19 cellular contexts compared by ENCODE assay signal in genomic region chr3:181725830-181726229, GRCh38. TPM values are rescaled to one million over a fixed set of nuclear protein-coding genes. Genes with fewer than 3 reads are reported as not detected.
DNase-seq lines count a peak whose midpoint lies in the region; ATAC-seq and TF ChIP-seq lines count a peak whose summit lies in the region.
"Had no signal": no experiment of that assay in that cellular context is flagged by ENCODE, and none has a peak within 500 bp of the region (broad histone marks: within the 10 kb centered on the region; RNA-seq: fewer than 3 reads in every experiment).

No MANE protein-coding gene starts in this region.

- no peak for TF ChIP-seq CTCF in GM10266 (IDR thresholded peaks at IDR 0.05; ENCODE audit: control insufficient read depth, insufficient read depth, low read depth, missing control alignments)
- TF ChIP-seq CTCF in brain (conservative IDR thresholded peaks at IDR 0.05), result no peak

- peaks cover 93% of the 10 kb centered on the region for H3K4me1 Mint-ChIP-seq in brain

- H3K4me3 Mint-ChIP-seq in brain, result peak overlapping the region in 3 of 5 experiments; percentile 87 to 89 (median 87)
- H3K4me3 Mint-ChIP-seq: activated CD8-positive, alpha-beta memory T cell treated with anti-CD3 and anti-CD28 coated beads, Interleukin-2, amount 10 ng/mL, durations not matched to agents 7 days and 5 days had no signal

- peak overlapping the region in 4 of 5 experiments; percentile 93 to 99 (median 98) for H3K27ac Mint-ChIP-seq in brain

- no peak for ATAC-seq in HG03039 (IDR thresholded peaks at IDR 0.05; ENCODE audit: unreplicated experiment)
- ATAC-seq: activated CD8-positive, alpha-beta memory T cell treated with anti-CD3 and anti-CD28 coated beads, Interleukin-2, amount 10 ng/mL, durations not matched to agents 7 days and 5 days; K562 had no signal

- H3K36me3 ChIP-seq in iPS-15b (ENCODE audit: control insufficient read depth, insufficient read depth, low read length), result no peaks in the 10 kb centered on the region
- H3K36me3 ChIP-seq: right lobe of liver had no signal

- peaks cover 81% of the 10 kb centered on the region for H3K27me3 Mint-ChIP-seq in brain

- peaks cover 58% of the 10 kb centered on the region for H3K4me1 ChIP-seq in iPS-15b (ENCODE audit: control insufficient read depth, insufficient read depth, low read length)

- no peak overlapping the region for H3K9ac ChIP-seq in iPS-15b (ENCODE audit: low read depth, low read length)

- H3K27me3 ChIP-seq in iPS-15b (ENCODE audit: control insufficient read depth, insufficient read depth, low read length), result peaks cover 40% of the 10 kb centered on the region

- DNase-seq in GM10266 (ENCODE audit: extremely low spot score) (peak; percentile 27), pons (ENCODE audit: low spot score) (peak; percentile 73), RPMI8226 (no peak)
- DNase-seq in stimulated activated CD4-positive, alpha-beta T cell treated with anti-CD3 and anti-CD28 coated beads, Interleukin-4, amount 100 ng/mL, for 4 hours, result no peak
- DNase-seq in central memory CD4-positive, alpha-beta T cell, result no peak
- DNase-seq: activated CD8-positive, alpha-beta memory T cell treated with anti-CD3 and anti-CD28 coated beads, Interleukin-2, amount 10 ng/mL, durations not matched to agents 7 days and 5 days; activated gamma-delta T cell treated with Interleukin-2 at 50 U/mL for 16 hours; aorta; NCI-H2081 treated with DMSO at 0.1 percent for 48 hours; NCI-H524 treated with DMSO at 0.1 percent for 48 hours; right lobe of liver; SHP77 treated with DMSO at 0.1 percent for 48 hours; stimulated activated CD4-positive, alpha-beta T cell treated with anti-CD3 and anti-CD28 coated beads, Interleukin-2, amount 100 ng/mL, for 24 hours had no signal

- peak overlapping the region; percentile 71 for H3K4me3 ChIP-seq in iPS-15b (ENCODE audit: low read depth, low read length)
- H3K4me3 ChIP-seq: K562 had no signal

- no peaks in the 10 kb centered on the region for H3K36me3 Mint-ChIP-seq in brain

- no peaks in the 10 kb centered on the region for H3K9me3 ChIP-seq in iPS-15b (ENCODE audit: control insufficient read depth, insufficient read depth, low read length)
- H3K9me3 ChIP-seq: right lobe of liver had no signal

- peaks cover 0 to 6% (median 0%) of the 10 kb centered on the region in 5 experiments for H3K9me3 Mint-ChIP-seq in brain

RNA-seq across cellular contexts. Expression of gene SOX2, which starts 14.1 kb away (rescaled TPM):
- polyA plus RNA-seq in brain (ENCODE audit: insufficient read depth, low read depth, low replicate concordance), result 120 TPM
- polyA plus RNA-seq: AG04450, K562, keratinocyte had no signal

Comparison
In these comparisons a context has a peak if more than half of its experiments do, and no peak if none do; other contexts are left out.
1. DNase-seq: peak in GM10266 (single experiment) and pons (single experiment); none in RPMI8226 (single experiment), stimulated activated CD4-positive, alpha-beta T cell treated with anti-CD3 and anti-CD28 coated beads, Interleukin-4, amount 100 ng/mL, for 4 hours (0 of 2) and central memory CD4-positive, alpha-beta T cell (single experiment).